19 cellular contexts compared by ENCODE assay signal in the genomic region with DNA sequence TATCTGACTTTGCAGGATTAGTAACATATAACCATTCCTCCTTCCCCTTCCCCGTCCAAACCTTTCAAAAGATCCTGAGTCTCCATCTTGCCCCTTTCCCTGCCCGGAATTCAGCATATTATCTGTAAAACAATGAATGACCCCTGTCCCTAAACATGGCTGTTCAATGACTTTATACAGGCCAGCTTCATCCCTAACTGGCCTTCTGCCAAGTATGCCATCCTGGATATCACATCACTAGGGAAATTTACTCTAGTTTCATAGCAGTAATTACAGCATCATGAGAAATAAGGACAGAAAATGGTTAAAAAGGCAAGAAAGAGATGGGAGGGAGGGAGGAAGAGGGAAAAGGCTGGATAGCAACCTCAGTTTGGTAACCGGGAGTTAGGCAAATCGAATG. TPM values are rescaled to one million over a fixed set of nuclear protein-coding genes. Genes with fewer than 3 reads are reported as not detected.
A peak's percentile ranks its signal among the peaks of the same experiment; 100 is the strongest.
DNase-seq lines count a peak whose midpoint lies in the region; ATAC-seq and TF ChIP-seq lines count a peak whose summit lies in the region.
"Had no signal": no experiment of that assay in that cellular context is flagged by ENCODE, and none has a peak within 500 bp of the region (broad histone marks: within the 10 kb centered on the region; RNA-seq: fewer than 3 reads in every experiment).

No MANE protein-coding gene starts in this region.

- H3K4me2 ChIP-seq in SK-N-SH, result 0 out of 2 replicates have a peak overlapping the region, but pooled peaks have one; percentile 16

- H3K27ac ChIP-seq in SK-N-SH (ENCODE audit: low read depth in 2 of 2, low read length in 1 of 2) (peak overlapping the region in 1 of 2 experiments; percentile 20; a peak in 1 of 4 replicates), uterus (no peak overlapping the region)
- H3K27ac ChIP-seq: 22Rv1, HL-60 had no signal

- H3K4me1 ChIP-seq in SK-N-SH (ENCODE audit: control insufficient read depth in 1 of 2, insufficient read depth in 2 of 2, low read depth in 1 of 2, low read length in 1 of 2) (peaks cover 21 to 40% of the 10 kb centered on the region in 2 experiments; a peak in 3 of 4 replicates), uterus (no peaks in the 10 kb centered on the region)

- TF ChIP-seq POLR2A in uterus (IDR thresholded peaks at IDR 0.05), result no peak

- DNase-seq in NCI-H1105 treated with DMSO at 0.1 percent for 48 hours (lab: John Stamatoyannopoulos, UW), result peak; percentile 9
- DNase-seq in NCI-H1105 (lab: John Stamatoyannopoulos, UW), result no peak
- peak; percentile 74 for DNase-seq in SK-N-SH
- DNase-seq in NCI-H69 (lab: John Stamatoyannopoulos, UW), result peak; percentile 44
- no peak for DNase-seq in DMS153 (lab: John Stamatoyannopoulos, UW)
- no peak for DNase-seq in mucosa of gallbladder (ENCODE audit: low spot score)
- DNase-seq in uterus, result no peak
- DNase-seq: CD4-positive, alpha-beta memory T cell; GDM1; HCEC 1CT; NCI-H1048; NCI-H187; NCI-H510A treated with DMSO at 0.1 percent for 48 hours had no signal

- H3K27me3 ChIP-seq in SK-N-SH (ENCODE audit: insufficient read depth) (no peaks in the 10 kb centered on the region), uterus (no peaks in the 10 kb centered on the region)

- H3K79me2 ChIP-seq in SK-N-SH (ENCODE audit: insufficient read depth), result peaks cover 93% of the 10 kb centered on the region

- no peaks in the 10 kb centered on the region for H3K9me2 ChIP-seq in SK-N-SH

- TF ChIP-seq RAD21 in SK-N-SH (IDR thresholded peaks at IDR 0.05; ENCODE audit: low read length), result no peak

- ATAC-seq in SK-N-SH treated with all-trans-retinoic acid at 6 μM for 48 hours, result no peak
- ATAC-seq: GM12878, Panc1, Right ventricle myocardium inferior had no signal

- TF ChIP-seq EP300 in SK-N-SH (IDR thresholded peaks at IDR 0.05; ENCODE audit: borderline replicate concordance in 1 of 2, low read depth in 1 of 2, low read length in 1 of 2), result no peak

- intact Hi-C loops in uterus (cut with DNase I; ENCODE audit: low total_unique reads), result no loop called here

- no peak overlapping the region for H3K9ac ChIP-seq in SK-N-SH

- H3K4me3 ChIP-seq in SK-N-SH (ENCODE audit: low read depth in 2 of 2, low read length in 1 of 2) (no peak overlapping the region), uterus (no peak overlapping the region)
- H3K4me3 ChIP-seq: GM12878 had no signal

- H3K9me3 ChIP-seq in SK-N-SH (no peaks in the 10 kb centered on the region), uterus (no peaks in the 10 kb centered on the region)

- 86% methylated on average over 4 of the region's 4 CpGs for WGBS in SK-N-SH (ENCODE audit: low lambda C conversion rate)

- H3K36me3 ChIP-seq in SK-N-SH (replicated peaks in 1 of 2; ENCODE audit: control insufficient read depth in 1 of 2, insufficient read depth in 2 of 2, low read length in 1 of 2), result no peaks in the 10 kb centered on the region
- no peaks in the 10 kb centered on the region for H3K36me3 ChIP-seq in uterus

- H3F3A ChIP-seq in SK-N-SH (replicated peaks; ENCODE audit: insufficient read depth), result no peaks in the 10 kb centered on the region

- CTCF ChIA-PET in SK-N-SH (lab: Yijun Ruan, JAX), result interaction anchor here (1.7 kb wide), 1 partner anchor 141 kb away, joined by 5 read pairs; no protein-coding TSS in a partner anchor

- no peak overlapping the region for H2AFZ ChIP-seq in SK-N-SH (ENCODE audit: low read depth)

- TF ChIP-seq CTCF in SK-N-SH (IDR thresholded peaks at IDR 0.05) (no peak), uterus (IDR thresholded peaks at IDR 0.05) (no peak)

- H4K20me1 ChIP-seq in SK-N-SH (ENCODE audit: insufficient read depth), result peaks cover 55% of the 10 kb centered on the region

- POLR2A ChIA-PET in SK-N-SH (lab: Yijun Ruan, JAX), result interaction anchor here (1.0 kb wide), 1 partner anchor 162 kb away, joined by 3 read pairs; no protein-coding TSS in a partner anchor

TF ChIP-seq in SK-N-SH, 30 proteins besides CTCF, POLR2A, EP300 and RAD21:
- TF ChIP-seq NFIC (IDR thresholded peaks at IDR 0.05; ENCODE audit: borderline replicate concordance) (peak; percentile 47; the same call in 1 of the 2 replicates), MXI1 (IDR thresholded peaks at IDR 0.05; ENCODE audit: low read depth, low read length) (0 out of 2 replicates have a peak, but pooled peaks have one; percentile 1), SMC3 (IDR thresholded peaks at IDR 0.05; ENCODE audit: low read depth, low read length) (no peak)
TF ChIP-seq in SK-N-SH: peak in this region for 2.

TF ChIP-seq in SK-N-SH treated with all-trans-retinoic acid at 6 μM for 48 hours, 23 proteins besides CTCF, POLR2A, EP300 and RAD21:
- TF ChIP-seq CSDC2 (CRISPR knock-in tag; IDR thresholded peaks at IDR 0.05), result no peak

RNA-seq across cellular contexts. Expression of a gene that starts 4.4 kb away (rescaled TPM):
- polyA plus RNA-seq in SK-N-SH (2012; rRNA removed), result 33.9 and 41.3 TPM in 2 replicates
- 32.1 and 33.3 TPM in 2 replicates for polyA plus RNA-seq in SK-N-SH (2012; cell fraction: cytosol; rRNA removed)
- polyA plus RNA-seq in SK-N-SH (2012; cell fraction: nucleus; rRNA removed), result 63.1 and 166 TPM in 2 replicates
- total RNA-seq in mucosa of gallbladder, result 21.7 TPM
- total RNA-seq in uterus, result 10 to 100 TPM; 20.0 to 83.0 (median 30.3) TPM

Comparison
In these comparisons a context has a peak if more than half of its experiments do, and no peak if none do; other contexts are left out.
1. DNase-seq: peak in NCI-H1105 treated with DMSO at 0.1 percent for 48 hours (single experiment), SK-N-SH (single experiment) and NCI-H69 (single experiment); none in NCI-H1105 (single experiment), DMS153 (single experiment), mucosa of gallbladder (single experiment) and uterus (0 of 2).